ENCODE assay signal across 12 cellular contexts in genomic region chr1:109864063-109864822, GRCh38. TPM values are rescaled to one million over a fixed set of nuclear protein-coding genes. Genes with fewer than 3 reads are reported as not detected.
A peak's percentile ranks its signal among the peaks of the same experiment; 100 is the strongest.
DNase-seq lines count a peak whose midpoint lies in the region; ATAC-seq, FAIRE-seq and TF ChIP-seq lines count a peak whose summit lies in the region.
"Had no signal": no experiment of that assay in that cellular context is flagged by ENCODE, and none has a peak within 500 bp of the region (broad histone marks: within the 10 kb centered on the region; RNA-seq: fewer than 3 reads in every experiment).

No MANE protein-coding gene starts in this region.

- no peaks in the 10 kb centered on the region for H3K27me3 Mint-ChIP-seq in activated naive CD4-positive, alpha-beta T cell treated with anti-CD3 and anti-CD28 coated beads, Interleukin-2, amount 50 U/mL, for 24 hours
- peaks cover 5% of the 10 kb centered on the region for H3K27me3 Mint-ChIP-seq in astrocyte (ENCODE audit: low read depth, unreplicated experiment)
- H3K27me3 Mint-ChIP-seq in type B pancreatic cell, result peaks cover 5% of the 10 kb centered on the region
- no peaks in the 10 kb centered on the region for H3K27me3 Mint-ChIP-seq in CD4-positive, alpha-beta T cell

- no peaks in the 10 kb centered on the region for H3K4me1 ChIP-seq in astrocyte (ENCODE audit: insufficient read depth, low read length)
- H3K4me1 ChIP-seq in mucosa of descending colon (ENCODE audit: low read depth), result peaks cover 5% of the 10 kb centered on the region
- no peaks in the 10 kb centered on the region for H3K4me1 ChIP-seq in effector memory CD4-positive, alpha-beta T cell (ENCODE audit: control insufficient read depth, insufficient read depth, low read length, poor library complexity, severe bottlenecking)

- TF ChIP-seq CTCF in astrocyte (IDR thresholded peaks at IDR 0.05; ENCODE audit: insufficient read depth, low read depth, low read length) (no peak), mucosa of descending colon (IDR thresholded peaks at IDR 0.05) (no peak), type B pancreatic cell (conservative IDR thresholded peaks at IDR 0.05) (no peak)
- TF ChIP-seq CTCF in CD4-positive, alpha-beta T cell (IDR thresholded peaks at IDR 0.05), result no peak

- no peak overlapping the region for H3K27ac ChIP-seq in astrocyte (ENCODE audit: low read depth, low read length)
- no peak overlapping the region for H3K27ac ChIP-seq in CD4-positive, alpha-beta T cell (ENCODE audit: low read depth, low read length)
- no peak overlapping the region for H3K27ac ChIP-seq in effector memory CD4-positive, alpha-beta T cell (ENCODE audit: insufficient read depth, low read length, poor library complexity, severe bottlenecking)
- H3K27ac ChIP-seq: brain microvascular endothelial cell, hepatocyte had no signal

- H4K20me1 ChIP-seq in astrocyte (ENCODE audit: insufficient read depth, low read length), result no peaks in the 10 kb centered on the region

- H3K4me2 ChIP-seq in astrocyte (ENCODE audit: low read length), result peak overlapping the region; percentile 31
- H3K4me2 ChIP-seq: hepatocyte had no signal

- peak overlapping the region; percentile 38 for H2AFZ ChIP-seq in astrocyte (ENCODE audit: low read depth, low read length)
- H2AFZ ChIP-seq: hepatocyte had no signal

- H3K27me3 ChIP-seq in astrocyte (ENCODE audit: insufficient read depth, low read length), result no peaks in the 10 kb centered on the region
- no peaks in the 10 kb centered on the region for H3K27me3 ChIP-seq in CD4-positive, alpha-beta T cell (ENCODE audit: control insufficient read depth, insufficient read depth, low read length)
- no peaks in the 10 kb centered on the region for H3K27me3 ChIP-seq in effector memory CD4-positive, alpha-beta T cell (replicated peaks; ENCODE audit: control insufficient read depth, insufficient read depth, low read length, poor library complexity, severe bottlenecking)
- H3K27me3 ChIP-seq: brain microvascular endothelial cell, hepatocyte had no signal

- FAIRE-seq in astrocyte (lab: Jason Lieb, UNC), result no peak

- DNase-seq in activated naive CD4-positive, alpha-beta T cell treated with Interleukin-2 at 50 U/mL for 16 hours, result no peak
- peak; percentile 61 for DNase-seq in astrocyte (ENCODE audit: low read depth)
- no peak for DNase-seq in mucosa of descending colon
- peak; percentile 43 for DNase-seq in type B pancreatic cell (ENCODE audit: extremely low spot score, unreplicated experiment)
- DNase-seq in CD4-positive, alpha-beta T cell, result no peak
- no peak for DNase-seq in effector memory CD4-positive, alpha-beta T cell
- DNase-seq in NCI-H510A treated with DMSO at 0.1 percent for 48 hours (lab: John Stamatoyannopoulos, UW), result no peak
- DNase-seq: ACHN; activated CD4-positive, alpha-beta T cell treated with anti-CD3 and anti-CD28 coated beads for 4 hours; brain microvascular endothelial cell had no signal

- H3K9ac ChIP-seq in astrocyte (ENCODE audit: low read length), result no peak overlapping the region

- intact Hi-C loops in mucosa of descending colon (cut with DNase I, micrococcal nuclease), result no loop called here
- intact Hi-C loops in CD4-positive, alpha-beta T cell (cut with DNase I, micrococcal nuclease), result no loop called here

- peak; percentile 55 for ATAC-seq in mucosa of descending colon
- ATAC-seq in CD4-positive, alpha-beta T cell (ENCODE audit: poor library complexity), result no peak

- H3K4me1 Mint-ChIP-seq in activated naive CD4-positive, alpha-beta T cell treated with anti-CD3 and anti-CD28 coated beads, Interleukin-2, amount 50 U/mL, for 24 hours, result peaks cover 7% of the 10 kb centered on the region
- H3K4me1 Mint-ChIP-seq in astrocyte (ENCODE audit: low read depth, unreplicated experiment) (no peaks in the 10 kb centered on the region), type B pancreatic cell (ENCODE audit: unreplicated experiment) (no peaks in the 10 kb centered on the region)
- peaks cover 8% of the 10 kb centered on the region for H3K4me1 Mint-ChIP-seq in CD4-positive, alpha-beta T cell (ENCODE audit: low read depth)

- H3K36me3 Mint-ChIP-seq in activated naive CD4-positive, alpha-beta T cell treated with anti-CD3 and anti-CD28 coated beads, Interleukin-2, amount 50 U/mL, for 24 hours, result no peaks in the 10 kb centered on the region
- H3K36me3 Mint-ChIP-seq in astrocyte (ENCODE audit: low read depth, unreplicated experiment), result peaks cover 4% of the 10 kb centered on the region
- no peaks in the 10 kb centered on the region for H3K36me3 Mint-ChIP-seq in type B pancreatic cell
- H3K36me3 Mint-ChIP-seq in CD4-positive, alpha-beta T cell (ENCODE audit: low read depth), result no peaks in the 10 kb centered on the region

- no peak overlapping the region for H3K4me3 Mint-ChIP-seq in activated naive CD4-positive, alpha-beta T cell treated with anti-CD3 and anti-CD28 coated beads, Interleukin-2, amount 50 U/mL, for 24 hours
- no peak overlapping the region for H3K4me3 Mint-ChIP-seq in astrocyte (ENCODE audit: unreplicated experiment)
- H3K4me3 Mint-ChIP-seq in type B pancreatic cell, result no peak overlapping the region
- no peak overlapping the region for H3K4me3 Mint-ChIP-seq in CD4-positive, alpha-beta T cell

- peak overlapping the region; percentile 1 for H3K27ac Mint-ChIP-seq in activated naive CD4-positive, alpha-beta T cell treated with anti-CD3 and anti-CD28 coated beads, Interleukin-2, amount 50 U/mL, for 24 hours
- no peak overlapping the region for H3K27ac Mint-ChIP-seq in astrocyte (ENCODE audit: unreplicated experiment)
- no peak overlapping the region for H3K27ac Mint-ChIP-seq in type B pancreatic cell
- no peak overlapping the region for H3K27ac Mint-ChIP-seq in CD4-positive, alpha-beta T cell

- H3K9me3 ChIP-seq in astrocyte (ENCODE audit: insufficient read depth, low read depth, low read length) (no peaks in the 10 kb centered on the region), mucosa of descending colon (no peaks in the 10 kb centered on the region)
- H3K9me3 ChIP-seq in CD4-positive, alpha-beta T cell (ENCODE audit: control insufficient read depth, low read length), result no peaks in the 10 kb centered on the region
- H3K9me3 ChIP-seq in effector memory CD4-positive, alpha-beta T cell (ENCODE audit: control insufficient read depth, low read length), result no peaks in the 10 kb centered on the region

- no peaks in the 10 kb centered on the region for H3K79me2 ChIP-seq in astrocyte (ENCODE audit: insufficient read depth, low read length)
- H3K79me2 ChIP-seq: hepatocyte had no signal

- H3K4me3 ChIP-seq in astrocyte (ENCODE audit: insufficient read depth, low read depth, low read length), result no peak overlapping the region
- H3K4me3 ChIP-seq in mucosa of descending colon, result no peak overlapping the region
- no peak overlapping the region for H3K4me3 ChIP-seq in effector memory CD4-positive, alpha-beta T cell (ENCODE audit: insufficient read depth, low read depth, low read length, poor library complexity, severe bottlenecking)
- H3K4me3 ChIP-seq: hepatocyte had no signal

- CTCF ChIA-PET in CD4-positive, alpha-beta T cell (lab: Charles Lee), result no interaction called here

- H3K36me3 ChIP-seq in astrocyte (ENCODE audit: insufficient read depth, low read length) (no peaks in the 10 kb centered on the region), mucosa of descending colon (ENCODE audit: low read depth) (no peaks in the 10 kb centered on the region)
- H3K36me3 ChIP-seq in effector memory CD4-positive, alpha-beta T cell (ENCODE audit: control insufficient read depth, insufficient read depth, low read length), result no peaks in the 10 kb centered on the region
- H3K36me3 ChIP-seq: brain microvascular endothelial cell had no signal

- peaks cover 4% of the 10 kb centered on the region for H3K9me3 Mint-ChIP-seq in activated naive CD4-positive, alpha-beta T cell treated with anti-CD3 and anti-CD28 coated beads, Interleukin-2, amount 50 U/mL, for 24 hours
- peaks cover 14% of the 10 kb centered on the region for H3K9me3 Mint-ChIP-seq in astrocyte (ENCODE audit: unreplicated experiment)
- H3K9me3 Mint-ChIP-seq in type B pancreatic cell, result peaks cover 14% of the 10 kb centered on the region
- H3K9me3 Mint-ChIP-seq in CD4-positive, alpha-beta T cell, result peaks cover 2% of the 10 kb centered on the region

- POLR2A ChIA-PET in CD4-positive, alpha-beta T cell (lab: Charles Lee), result no interaction called here

RNA-seq across cellular contexts. Expression of gene CSF1, which starts 46.4 kb away (rescaled TPM):
- 12.3 and 17.5 TPM in 2 replicates for total RNA-seq in astrocyte
- 10 to 100 TPM in 2 of 3 donors, 1 to 10 TPM in 1; 6.5 to 34.4 (median 19.9) TPM for total RNA-seq in mucosa of descending colon
- total RNA-seq in type B pancreatic cell (ENCODE audit: low replicate concordance), result 10.9 and 15.2 TPM in 2 replicates
- total RNA-seq in CD4-positive, alpha-beta T cell, result 1 to 10 TPM; 6.5 to 6.7 TPM

Comparison
In these comparisons a context has a peak if more than half of its experiments do, and no peak if none do; other contexts are left out.
1. DNase-seq: peak in astrocyte (single experiment) and type B pancreatic cell (single experiment); none in activated naive CD4-positive, alpha-beta T cell treated with Interleukin-2 at 50 U/mL for 16 hours (single experiment), mucosa of descending colon (0 of 3), CD4-positive, alpha-beta T cell (0 of 10), effector memory CD4-positive, alpha-beta T cell (0 of 3) and NCI-H510A treated with DMSO at 0.1 percent for 48 hours (single experiment).